1 cellular context compared by ENCODE assay signal in the genomic region with DNA sequence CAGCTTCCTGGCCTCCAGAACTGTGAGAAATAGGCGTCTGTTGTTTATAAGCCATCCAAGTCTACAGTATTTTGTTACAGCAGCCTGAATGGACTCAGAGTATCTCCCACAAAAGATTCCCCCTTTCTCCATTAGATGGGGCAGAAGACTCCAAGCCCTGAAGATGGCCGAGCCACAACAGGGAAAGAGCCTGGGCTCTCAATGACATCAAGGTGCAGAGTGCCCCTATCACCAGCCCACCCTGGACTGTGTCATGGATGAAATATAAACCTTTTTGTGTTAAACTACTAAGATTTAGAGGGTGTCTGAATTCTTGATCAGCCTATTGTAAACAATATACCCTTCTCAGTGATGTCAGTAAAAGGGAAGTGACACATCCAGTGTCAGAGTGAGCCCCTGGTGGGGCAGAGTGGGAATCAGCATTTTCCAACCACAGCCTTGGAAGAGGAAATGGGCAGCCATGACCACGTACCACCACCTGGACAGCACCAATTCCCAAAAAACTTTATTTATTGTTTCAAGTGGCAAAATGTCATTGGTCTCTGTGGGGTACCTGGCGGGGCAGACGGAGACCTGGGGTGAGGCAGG.
TF ChIP-seq lines count a peak whose summit lies in the region.

No MANE protein-coding gene starts in this region.

TF ChIP-seq in K562, 482 proteins besides CTCF, POLR2A, EP300 and RAD21:
- TF ChIP-seq CBX1 (IDR thresholded peaks at IDR 0.05; ENCODE audit: low read depth) (0 out of 2 replicates have a peak, but pooled peaks have one; percentile 34), PHF21A (IDR thresholded peaks at IDR 0.05; ENCODE audit: borderline replicate concordance, low read depth) (no peak), ZNF507 (tag; conservative IDR thresholded peaks at IDR 0.05) (no peak), CBX5 (IDR thresholded peaks at IDR 0.05; ENCODE audit: borderline replicate concordance, low read depth) (0 out of 2 replicates have a peak, but pooled peaks have one; percentile 41), CBX3 (IDR thresholded peaks at IDR 0.05; ENCODE audit: borderline replicate concordance in 1 of 2, low read length in 2 of 2) (0 out of 3 replicates have a peak, but pooled peaks of 1 of the 2 experiments have one; percentile 39), TRIM28 (IDR thresholded peaks at IDR 0.05) (peak; percentile 92)
- TF ChIP-seq, protein P1, sequence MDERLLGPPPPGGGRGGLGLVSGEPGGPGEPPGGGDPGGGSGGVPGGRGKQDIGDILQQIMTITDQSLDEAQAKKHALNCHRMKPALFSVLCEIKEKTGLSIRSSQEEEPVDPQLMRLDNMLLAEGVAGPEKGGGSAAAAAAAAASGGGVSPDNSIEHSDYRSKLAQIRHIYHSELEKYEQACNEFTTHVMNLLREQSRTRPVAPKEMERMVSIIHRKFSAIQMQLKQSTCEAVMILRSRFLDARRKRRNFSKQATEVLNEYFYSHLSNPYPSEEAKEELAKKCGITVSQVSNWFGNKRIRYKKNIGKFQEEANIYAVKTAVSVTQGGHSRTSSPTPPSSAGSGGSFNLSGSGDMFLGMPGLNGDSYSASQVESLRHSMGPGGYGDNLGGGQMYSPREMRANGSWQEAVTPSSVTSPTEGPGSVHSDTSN (CRISPR knock-in tag; IDR thresholded peaks at IDR 0.05; ENCODE audit: low read depth) = no peak
- TF ChIP-seq, protein P1 (tag; conservative IDR thresholded peaks at IDR 0.05; ENCODE audit: low read depth) = peak; percentile 35; the same call in 1 of the 2 replicates
- TF ChIP-seq, protein P2, sequence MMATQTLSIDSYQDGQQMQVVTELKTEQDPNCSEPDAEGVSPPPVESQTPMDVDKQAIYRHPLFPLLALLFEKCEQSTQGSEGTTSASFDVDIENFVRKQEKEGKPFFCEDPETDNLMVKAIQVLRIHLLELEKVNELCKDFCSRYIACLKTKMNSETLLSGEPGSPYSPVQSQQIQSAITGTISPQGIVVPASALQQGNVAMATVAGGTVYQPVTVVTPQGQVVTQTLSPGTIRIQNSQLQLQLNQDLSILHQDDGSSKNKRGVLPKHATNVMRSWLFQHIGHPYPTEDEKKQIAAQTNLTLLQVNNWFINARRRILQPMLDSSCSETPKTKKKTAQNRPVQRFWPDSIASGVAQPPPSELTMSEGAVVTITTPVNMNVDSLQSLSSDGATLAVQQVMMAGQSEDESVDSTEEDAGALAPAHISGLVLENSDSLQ (IDR thresholded peaks at IDR 0.05) = peak; percentile 79
TF ChIP-seq in K562: peak in this region for 6.
